ENCODE assay signal across 1 cellular context in genomic region chr7:143263266-143264195, GRCh38.
TF ChIP-seq lines count a peak whose summit lies in the region.

TSS of gene GSTK1 (plus strand) at chr7:143263441. CDS start at chr7:143263514, 73 bp downstream.

TF ChIP-seq in HepG2, 621 proteins besides CTCF, POLR2A, EP300 and RAD21 (continued from another document and continues in another):
- TF ChIP-seq BORCS8-MEF2B (CRISPR knock-in tag; IDR thresholded peaks at IDR 0.05), result peak; percentile 86
- no peak for TF ChIP-seq ZBTB42 (CRISPR knock-in tag; IDR thresholded peaks at IDR 0.05)
- TF ChIP-seq BCLAF1 (IDR thresholded peaks at IDR 0.05), result no peak
- TF ChIP-seq ZNF333 (CRISPR knock-in tag; IDR thresholded peaks at IDR 0.05; ENCODE audit: borderline replicate concordance), result 0 out of 2 replicates have a peak, but pooled peaks have one; percentile 36
- no peak; the same call in 1 of the 2 replicates for TF ChIP-seq ZFP82 (CRISPR knock-in tag; IDR thresholded peaks at IDR 0.05; ENCODE audit: borderline replicate concordance)
- no peak for TF ChIP-seq FOXK2 (IDR thresholded peaks at IDR 0.05)
- no peak for TF ChIP-seq SKI (IDR thresholded peaks at IDR 0.05; ENCODE audit: partially characterized antibody)
- TF ChIP-seq TGIF2 (CRISPR knock-in tag; IDR thresholded peaks at IDR 0.05), result peak; percentile 40; the same call in 1 of the 2 replicates
- no peak for TF ChIP-seq ZNF10 (CRISPR knock-in tag; IDR thresholded peaks at IDR 0.05; ENCODE audit: borderline replicate concordance, low read depth)
- no peak for TF ChIP-seq ZFP37 (CRISPR knock-in tag; IDR thresholded peaks at IDR 0.05; ENCODE audit: borderline replicate concordance)
- TF ChIP-seq KAT2B (IDR thresholded peaks at IDR 0.05; ENCODE audit: borderline replicate concordance, low read depth, low read length), result no peak
- 0 out of 2 replicates have a peak, but pooled peaks have one; percentile 31 for TF ChIP-seq ZBTB21 (CRISPR knock-in tag; IDR thresholded peaks at IDR 0.05)
- peak; percentile 94 for TF ChIP-seq KAT8 (CRISPR knock-in tag; IDR thresholded peaks at IDR 0.05)
- TF ChIP-seq RAD51 (IDR thresholded peaks at IDR 0.05; ENCODE audit: borderline replicate concordance), result no peak
- 0 out of 2 replicates have a peak, but pooled peaks have one; percentile 40 for TF ChIP-seq TOE1 (CRISPR knock-in tag; IDR thresholded peaks at IDR 0.05)
- TF ChIP-seq RFX3 (CRISPR knock-in tag; IDR thresholded peaks at IDR 0.05), result no peak
- no peak for TF ChIP-seq JDP2 (CRISPR knock-in tag; IDR thresholded peaks at IDR 0.05; ENCODE audit: borderline replicate concordance)
- peak; percentile 53; the same call in 1 of the 2 replicates for TF ChIP-seq ZNF33A (CRISPR knock-in tag; IDR thresholded peaks at IDR 0.05; ENCODE audit: borderline replicate concordance)
- no peak for TF ChIP-seq ZNF546 (CRISPR knock-in tag; conservative IDR thresholded peaks at IDR 0.05)
- no peak for TF ChIP-seq ASH2L (IDR thresholded peaks at IDR 0.05; ENCODE audit: insufficient read length, low read depth, low read length)
- TF ChIP-seq ZNF607 (CRISPR knock-in tag; IDR thresholded peaks at IDR 0.05; ENCODE audit: borderline replicate concordance), result peak; percentile 62; the same call in 1 of the 2 replicates
- peak; percentile 32; the same call in 1 of the 2 replicates for TF ChIP-seq CREB1 (IDR thresholded peaks at IDR 0.05)
- TF ChIP-seq CREB1 (CRISPR knock-in tag; IDR thresholded peaks at IDR 0.05), result 0 out of 2 replicates have a peak, but pooled peaks have one; percentile 18
- no peak for TF ChIP-seq RBAK (CRISPR knock-in tag; IDR thresholded peaks at IDR 0.05)
- TF ChIP-seq ZNF256 (CRISPR knock-in tag; conservative IDR thresholded peaks at IDR 0.05), result 0 out of 2 replicates have a peak, but pooled peaks have one; percentile 29
- TF ChIP-seq AFF4 (CRISPR knock-in tag; IDR thresholded peaks at IDR 0.05), result 0 out of 2 replicates have a peak, but pooled peaks have one; percentile 59
- no peak for TF ChIP-seq SCMH1 (CRISPR knock-in tag; IDR thresholded peaks at IDR 0.05; ENCODE audit: borderline replicate concordance)
- TF ChIP-seq, protein P1, sequence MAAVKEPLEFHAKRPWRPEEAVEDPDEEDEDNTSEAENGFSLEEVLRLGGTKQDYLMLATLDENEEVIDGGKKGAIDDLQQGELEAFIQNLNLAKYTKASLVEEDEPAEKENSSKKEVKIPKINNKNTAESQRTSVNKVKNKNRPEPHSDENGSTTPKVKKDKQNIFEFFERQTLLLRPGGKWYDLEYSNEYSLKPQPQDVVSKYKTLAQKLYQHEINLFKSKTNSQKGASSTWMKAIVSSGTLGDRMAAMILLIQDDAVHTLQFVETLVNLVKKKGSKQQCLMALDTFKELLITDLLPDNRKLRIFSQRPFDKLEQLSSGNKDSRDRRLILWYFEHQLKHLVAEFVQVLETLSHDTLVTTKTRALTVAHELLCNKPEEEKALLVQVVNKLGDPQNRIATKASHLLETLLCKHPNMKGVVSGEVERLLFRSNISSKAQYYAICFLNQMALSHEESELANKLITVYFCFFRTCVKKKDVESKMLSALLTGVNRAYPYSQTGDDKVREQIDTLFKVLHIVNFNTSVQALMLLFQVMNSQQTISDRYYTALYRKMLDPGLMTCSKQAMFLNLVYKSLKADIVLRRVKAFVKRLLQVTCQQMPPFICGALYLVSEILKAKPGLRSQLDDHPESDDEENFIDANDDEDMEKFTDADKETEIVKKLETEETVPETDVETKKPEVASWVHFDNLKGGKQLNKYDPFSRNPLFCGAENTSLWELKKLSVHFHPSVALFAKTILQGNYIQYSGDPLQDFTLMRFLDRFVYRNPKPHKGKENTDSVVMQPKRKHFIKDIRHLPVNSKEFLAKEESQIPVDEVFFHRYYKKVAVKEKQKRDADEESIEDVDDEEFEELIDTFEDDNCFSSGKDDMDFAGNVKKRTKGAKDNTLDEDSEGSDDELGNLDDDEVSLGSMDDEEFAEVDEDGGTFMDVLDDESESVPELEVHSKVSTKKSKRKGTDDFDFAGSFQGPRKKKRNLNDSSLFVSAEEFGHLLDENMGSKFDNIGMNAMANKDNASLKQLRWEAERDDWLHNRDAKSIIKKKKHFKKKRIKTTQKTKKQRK (IDR thresholded peaks at IDR 0.05; ENCODE audit: low read length), result no peak
- TF ChIP-seq ZNF678 (CRISPR knock-in tag; IDR thresholded peaks at IDR 0.05), result no peak; the same call in 1 of the 2 replicates
- TF ChIP-seq JARID2 (CRISPR knock-in tag; IDR thresholded peaks at IDR 0.05; ENCODE audit: insufficient replicate concordance), result no peak
- TF ChIP-seq ARNT2 (CRISPR knock-in tag; IDR thresholded peaks at IDR 0.05; ENCODE audit: low read depth), result peak; percentile 80
- TF ChIP-seq ZNF530 (CRISPR knock-in tag; IDR thresholded peaks at IDR 0.05; ENCODE audit: low read depth), result no peak
- TF ChIP-seq MXD3 (CRISPR knock-in tag; IDR thresholded peaks at IDR 0.05), result peak; percentile 78; the same call in 1 of the 2 replicates
- TF ChIP-seq, protein P2, sequence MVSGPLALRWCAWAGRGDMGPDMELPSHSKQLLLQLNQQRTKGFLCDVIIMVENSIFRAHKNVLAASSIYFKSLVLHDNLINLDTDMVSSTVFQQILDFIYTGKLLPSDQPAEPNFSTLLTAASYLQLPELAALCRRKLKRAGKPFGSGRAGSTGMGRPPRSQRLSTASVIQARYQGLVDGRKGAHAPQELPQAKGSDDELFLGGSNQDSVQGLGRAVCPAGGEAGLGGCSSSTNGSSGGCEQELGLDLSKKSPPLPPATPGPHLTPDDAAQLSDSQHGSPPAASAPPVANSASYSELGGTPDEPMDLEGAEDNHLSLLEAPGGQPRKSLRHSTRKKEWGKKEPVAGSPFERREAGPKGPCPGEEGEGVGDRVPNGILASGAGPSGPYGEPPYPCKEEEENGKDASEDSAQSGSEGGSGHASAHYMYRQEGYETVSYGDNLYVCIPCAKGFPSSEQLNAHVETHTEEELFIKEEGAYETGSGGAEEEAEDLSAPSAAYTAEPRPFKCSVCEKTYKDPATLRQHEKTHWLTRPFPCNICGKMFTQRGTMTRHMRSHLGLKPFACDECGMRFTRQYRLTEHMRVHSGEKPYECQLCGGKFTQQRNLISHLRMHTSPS (CRISPR knock-in tag; IDR thresholded peaks at IDR 0.05; ENCODE audit: low read depth), result peak; percentile 25; the same call in 1 of the 2 replicates
- TF ChIP-seq, protein P3, sequence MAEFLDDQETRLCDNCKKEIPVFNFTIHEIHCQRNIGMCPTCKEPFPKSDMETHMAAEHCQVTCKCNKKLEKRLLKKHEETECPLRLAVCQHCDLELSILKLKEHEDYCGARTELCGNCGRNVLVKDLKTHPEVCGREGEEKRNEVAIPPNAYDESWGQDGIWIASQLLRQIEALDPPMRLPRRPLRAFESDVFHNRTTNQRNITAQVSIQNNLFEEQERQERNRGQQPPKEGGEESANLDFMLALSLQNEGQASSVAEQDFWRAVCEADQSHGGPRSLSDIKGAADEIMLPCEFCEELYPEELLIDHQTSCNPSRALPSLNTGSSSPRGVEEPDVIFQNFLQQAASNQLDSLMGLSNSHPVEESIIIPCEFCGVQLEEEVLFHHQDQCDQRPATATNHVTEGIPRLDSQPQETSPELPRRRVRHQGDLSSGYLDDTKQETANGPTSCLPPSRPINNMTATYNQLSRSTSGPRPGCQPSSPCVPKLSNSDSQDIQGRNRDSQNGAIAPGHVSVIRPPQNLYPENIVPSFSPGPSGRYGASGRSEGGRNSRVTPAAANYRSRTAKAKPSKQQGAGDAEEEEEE (CRISPR knock-in tag; IDR thresholded peaks at IDR 0.05; ENCODE audit: borderline replicate concordance), result no peak; the same call in 1 of the 2 replicates
- no peak for TF ChIP-seq ATF5 (CRISPR knock-in tag; IDR thresholded peaks at IDR 0.05; ENCODE audit: low read depth)
- peak; percentile 78; the same call in 1 of the 2 replicates for TF ChIP-seq ZBTB10 (CRISPR knock-in tag; IDR thresholded peaks at IDR 0.05; ENCODE audit: borderline replicate concordance)
- TF ChIP-seq, protein P4, sequence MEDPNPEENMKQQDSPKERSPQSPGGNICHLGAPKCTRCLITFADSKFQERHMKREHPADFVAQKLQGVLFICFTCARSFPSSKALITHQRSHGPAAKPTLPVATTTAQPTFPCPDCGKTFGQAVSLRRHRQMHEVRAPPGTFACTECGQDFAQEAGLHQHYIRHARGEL (CRISPR knock-in tag; IDR thresholded peaks at IDR 0.05), result no peak
- TF ChIP-seq SATB2 (CRISPR knock-in tag; IDR thresholded peaks at IDR 0.05), result no peak
- TF ChIP-seq IKZF4 (CRISPR knock-in tag; IDR thresholded peaks at IDR 0.05; ENCODE audit: borderline replicate concordance, low read depth, not compliant biosample characterization), result peak; percentile 85
- no peak for TF ChIP-seq GRHL1 (CRISPR knock-in tag; conservative IDR thresholded peaks at IDR 0.05)
